ENCODE assay signal across 8 cellular contexts in genomic region chr15:59299919-59300617, GRCh38.
DNase-seq lines count a peak whose midpoint lies in the region; TF ChIP-seq lines count a peak whose summit lies in the region.

No MANE protein-coding gene starts in this region.

- no peak for TF ChIP-seq CTCF in GM20000 (IDR thresholded peaks at IDR 0.05; ENCODE audit: extremely low read depth, missing control alignments)

- DNase-seq in C1 segment of cervical spinal cord (lab: John Stamatoyannopoulos, UW) (peak in 10 of 14 donors; percentile 25 to 62 (median 53)), GM20000 (ENCODE audit: low spot score) (peak; percentile 61), HS-5 (ENCODE audit: low read depth) (peak; percentile 96), UCSD-AML1 (lab: John Stamatoyannopoulos, UW; ENCODE audit: unreplicated experiment) (peak; percentile 71), brain pericyte (ENCODE audit: low read depth, low spot score) (peak; percentile 43), left kidney (ENCODE audit: low read depth, low spot score) (peak; percentile 70), cerebellum (ENCODE audit: low spot score) (no peak)
- DNase-seq in stimulated activated CD8-positive, alpha-beta memory T cell treated with anti-CD3 and anti-CD28 coated beads, Interleukin-15, amount 100 ng/mL, for 24 hours (ENCODE audit: low read depth) = peak; percentile 7
